22 cellular contexts compared by ENCODE assay signal in the genomic region with DNA sequence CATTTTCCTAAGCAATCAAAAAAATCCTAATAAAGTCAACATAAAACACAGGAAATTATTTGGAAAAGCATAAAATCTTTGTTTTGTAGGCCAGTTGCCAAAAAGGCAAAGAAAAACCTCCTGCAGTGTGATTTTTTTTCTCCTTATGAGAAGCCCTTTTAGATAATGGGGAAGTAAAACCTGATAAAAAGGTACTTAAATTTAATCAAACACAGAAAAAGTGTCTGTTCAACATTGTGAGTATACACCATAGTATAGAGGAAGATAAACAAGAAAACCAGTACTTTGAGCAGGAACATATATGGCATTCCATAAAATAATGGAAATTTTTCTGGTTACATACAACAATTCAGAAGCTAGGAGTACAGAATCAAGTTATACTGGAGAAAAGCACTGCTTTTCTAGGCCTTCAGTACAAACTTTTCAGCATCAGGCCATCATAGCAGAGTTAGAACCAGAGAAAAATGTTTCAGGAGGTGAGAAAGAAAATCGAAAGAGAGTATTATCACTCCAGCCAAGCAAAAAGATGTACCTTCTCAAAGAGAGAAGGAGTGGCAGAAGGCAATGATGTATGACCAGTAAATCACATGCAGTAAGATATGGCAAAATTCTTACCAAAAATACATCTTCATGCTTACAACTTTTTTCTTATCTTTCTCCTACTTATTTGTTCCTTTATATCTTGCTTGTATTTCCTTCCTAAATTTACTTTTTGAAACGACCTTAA.
DNase-seq lines count a peak whose midpoint lies in the region; ATAC-seq and FAIRE-seq lines count a peak whose summit lies in the region.
"Had no signal": no experiment of that assay in that cellular context is flagged by ENCODE, and none has a peak within 500 bp of the region (broad histone marks: within the 10 kb centered on the region; RNA-seq: fewer than 3 reads in every experiment).

No MANE protein-coding gene starts in this region.

- ATAC-seq in naive B cell (ENCODE audit: low read depth in 2 of 2) (peak; percentile 85 to 88), GM18498 (IDR thresholded peaks at IDR 0.05; ENCODE audit: unreplicated experiment) (no peak)
- ATAC-seq: CD8-positive, alpha-beta T cell; T-helper 17 cell had no signal

- peaks cover 37 to 57% (median 57%) of the 10 kb centered on the region in 3 donors for H3K4me1 Mint-ChIP-seq in naive B cell
- H3K4me1 Mint-ChIP-seq: H9, T-helper 17 cell had no signal

- peaks cover 0 to 12% (median 4%) of the 10 kb centered on the region in 7 donors for H3K9me3 Mint-ChIP-seq in naive B cell
- H3K9me3 Mint-ChIP-seq: H9 had no signal

- no peaks in the 10 kb centered on the region for H3K9me3 ChIP-seq in SK-N-MC (ENCODE audit: low read depth, low read length)
- H3K9me3 ChIP-seq: MG63 had no signal

- H3K27ac ChIP-seq in SK-N-MC: peak overlapping the region; percentile 11; the same call in 1 of the 2 replicates
- H3K27ac ChIP-seq: GM23248 had no signal

- H3K4me3 ChIP-seq in SK-N-MC: no peak overlapping the region
- H3K4me3 ChIP-seq: GM23248, MG63 had no signal

- H3K9ac ChIP-seq in SK-N-MC (ENCODE audit: insufficient read length): no peak overlapping the region
- H3K9ac ChIP-seq: GM23248 had no signal

- peak overlapping the region; percentile 11 to 95 (median 87) for H3K27ac Mint-ChIP-seq in naive B cell
- H3K27ac Mint-ChIP-seq: CD8-positive, alpha-beta T cell; H9; HFFc6; T-helper 17 cell had no signal

- H3K36me3 Mint-ChIP-seq in naive B cell: peaks cover 11 to 18% of the 10 kb centered on the region in 2 donors
- H3K36me3 Mint-ChIP-seq: CD8-positive, alpha-beta T cell had no signal

- FAIRE-seq in GM19239 (lab: Jason Lieb, UNC): peak; percentile 21
- FAIRE-seq: RCC 7860 had no signal

- DNase-seq in GM19239 (ENCODE audit: insufficient read length, low spot score) (no peak), SK-N-MC (ENCODE audit: low read depth, low spot score) (no peak), naive B cell (peak; percentile 28), NCI-H748 treated with DMSO at 0.1 percent for 48 hours (lab: John Stamatoyannopoulos, UW) (no peak), NCI-H1694 treated with DMSO at 0.1 percent for 48 hours (lab: John Stamatoyannopoulos, UW) (no peak)
- DNase-seq in activated CD4-positive, CD25-positive, alpha-beta regulatory T cell treated with anti-CD3 and anti-CD28 coated beads, Interleukin-2, amount 50 U/mL, for 72 hours: no peak
- DNase-seq: C1 segment of cervical spinal cord; Calu3; CD8-positive, alpha-beta T cell; GDM1; GM23248; H9; HFFc6; MG63; NCI-H1048; NCI-H1417 treated with DMSO at 0.1 percent for 48 hours; NCI-H187 treated with DMSO at 0.1 percent for 48 hours; NCI-H69; NK-92 treated with Interleukin-12 subunit alpha and Interleukin-12 subunit beta, amount 100 ng/mL, for 24 hours; T-helper 17 cell had no signal

- no peaks in the 10 kb centered on the region for H3K36me3 ChIP-seq in SK-N-MC (ENCODE audit: insufficient read depth, low read length)
- H3K36me3 ChIP-seq: MG63 had no signal

- H3K27me3 Mint-ChIP-seq in naive B cell: no peaks in the 10 kb centered on the region
- H3K27me3 Mint-ChIP-seq: T-helper 17 cell had no signal

- H3K4me3 Mint-ChIP-seq in naive B cell: peak overlapping the region; percentile 3 to 82 (median 51)
- H3K4me3 Mint-ChIP-seq: CD8-positive, alpha-beta T cell; H9; HFFc6; T-helper 17 cell had no signal
